15 cellular contexts compared by ENCODE assay signal in the genomic region with DNA sequence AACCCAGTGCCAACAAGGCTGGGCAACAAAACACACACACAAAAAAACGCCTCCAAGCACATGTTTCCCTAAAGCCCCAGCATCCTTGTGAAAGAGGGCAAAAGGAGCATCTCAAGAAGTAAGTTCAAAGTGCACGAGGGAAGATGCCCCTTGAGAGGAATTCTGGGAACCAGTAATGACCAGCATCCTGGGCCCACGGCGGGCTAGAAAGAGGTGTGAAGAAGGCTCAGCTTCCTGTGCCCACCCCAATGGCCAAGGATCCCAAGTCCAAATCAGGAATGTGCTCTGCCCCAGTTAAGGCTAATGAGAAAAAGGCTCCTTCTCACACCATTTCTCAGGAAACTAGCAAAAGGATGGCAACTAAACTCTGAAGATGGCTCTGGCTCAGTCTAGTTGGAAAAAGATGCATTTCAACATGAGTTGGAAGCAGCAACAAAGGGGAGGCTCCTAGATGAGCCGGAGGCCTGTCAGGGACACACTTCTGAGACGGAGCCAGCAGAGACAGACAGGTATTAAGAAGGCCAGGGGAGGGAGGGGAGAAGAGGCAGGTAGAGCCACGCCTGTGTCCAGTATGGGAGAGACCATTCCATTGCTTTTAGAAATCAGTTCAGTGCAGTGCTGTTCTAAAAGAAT. TPM values are rescaled to one million over a fixed set of nuclear protein-coding genes. Genes with fewer than 3 reads are reported as not detected.
DNase-seq lines count a peak whose midpoint lies in the region; ATAC-seq and TF ChIP-seq lines count a peak whose summit lies in the region.
"Had no signal": no experiment of that assay in that cellular context is flagged by ENCODE, and none has a peak within 500 bp of the region (broad histone marks: within the 10 kb centered on the region; RNA-seq: fewer than 3 reads in every experiment).

No MANE protein-coding gene starts in this region.

- WGBS in endodermal cell (ENCODE audit: insufficient coverage in 1 of 2, insufficient read length in 1 of 2), 2 experiments = 83 to 89% methylated on average over 5 to 7 of the region's 7 CpGs

- H3K9me3 ChIP-seq in endodermal cell (ENCODE audit: control insufficient read depth, low read length) (peaks cover 4% of the 10 kb centered on the region), neural cell (ENCODE audit: low read length) (no peaks in the 10 kb centered on the region)
- H3K9me3 ChIP-seq: Caco-2, HAP-1 had no signal

- H3K4me1 ChIP-seq in endodermal cell (ENCODE audit: control insufficient read depth, insufficient read depth, low read length) = no peaks in the 10 kb centered on the region

- peaks cover 22% of the 10 kb centered on the region for H3K79me2 ChIP-seq in neural cell (replicated peaks; ENCODE audit: insufficient read depth, low read length)

- no peak overlapping the region for H3K27ac ChIP-seq in endodermal cell (ENCODE audit: low read depth, low read length)
- H3K27ac ChIP-seq in neural cell (ENCODE audit: low read length) = no peak overlapping the region
- H3K27ac ChIP-seq: 22Rv1 had no signal

- no peaks in the 10 kb centered on the region for H3F3A ChIP-seq in neural cell (ENCODE audit: insufficient read depth, low read length, poor library complexity, severe bottlenecking)

- peak; percentile 39 for DNase-seq in DMS 273 (lab: John Stamatoyannopoulos, UW; ENCODE audit: unreplicated experiment)
- no peak for DNase-seq in DMS 273 treated with DMSO at 0.1 percent for 48 hours (lab: John Stamatoyannopoulos, UW)
- peak; percentile 20 for DNase-seq in endodermal cell
- no peak for DNase-seq in natural killer cell treated with Interleukin-12 subunit alpha and Interleukin-12 subunit beta and Interleukin-15 and Interleukin-18, amount 100 ng/mL, for 72 hours (ENCODE audit: low spot score)
- no peak for DNase-seq in stimulated activated CD4-positive, alpha-beta T cell treated with anti-CD3 and anti-CD28 coated beads, Interleukin-4, amount 100 ng/mL, for 1 hour
- no peak for DNase-seq in NCI-H187 (lab: John Stamatoyannopoulos, UW)
- DNase-seq: Caco-2; CD8-positive, alpha-beta memory T cell; DMS79; IMR-90 had no signal

- H3K27me3 ChIP-seq in endodermal cell (ENCODE audit: control insufficient read depth, insufficient read depth, low read length, poor library complexity, severe bottlenecking) = peaks cover 86% of the 10 kb centered on the region
- H3K27me3 ChIP-seq in neural cell (ENCODE audit: insufficient read depth, low read depth, low read length) = peaks cover 8% of the 10 kb centered on the region

- no peak for TF ChIP-seq RAD21 in neural cell (conservative IDR thresholded peaks at IDR 0.05)

- no peak for TF ChIP-seq CTCF in endodermal cell (conservative IDR thresholded peaks at IDR 0.05)
- no peak for TF ChIP-seq CTCF in neural cell (IDR thresholded peaks at IDR 0.05; ENCODE audit: poor library complexity, severe bottlenecking)

- H3K36me3 ChIP-seq in endodermal cell (ENCODE audit: control insufficient read depth, insufficient read depth, low read length) (no peaks in the 10 kb centered on the region), neural cell (ENCODE audit: insufficient read depth, low read length) (no peaks in the 10 kb centered on the region)
- H3K36me3 ChIP-seq: HAP-1 had no signal

- H3K4me3 Mint-ChIP-seq in endodermal cell = no peak overlapping the region
- H3K4me3 Mint-ChIP-seq in natural killer cell treated with Interleukin-12 subunit alpha and Interleukin-12 subunit beta and Interleukin-15 and Interleukin-18, amount 100 ng/mL, for 72 hours = no peak overlapping the region
- H3K4me3 Mint-ChIP-seq: CD8-positive, alpha-beta memory T cell had no signal

- H3K4me2 ChIP-seq in neural cell (ENCODE audit: low read length) = peak overlapping the region; percentile 69

- H3K4me1 Mint-ChIP-seq in endodermal cell = peaks cover 9% of the 10 kb centered on the region
- peaks cover 0 to 7% of the 10 kb centered on the region in 2 donors for H3K4me1 Mint-ChIP-seq in natural killer cell treated with Interleukin-12 subunit alpha and Interleukin-12 subunit beta and Interleukin-15 and Interleukin-18, amount 100 ng/mL, for 72 hours (ENCODE audit: low read depth in 2 of 2)

- H3K9ac ChIP-seq in endodermal cell (ENCODE audit: extremely low read depth, low read length, poor library complexity, severe bottlenecking) (no peak overlapping the region), neural cell (ENCODE audit: low read length) (no peak overlapping the region)

- H3K27me3 Mint-ChIP-seq in endodermal cell (ENCODE audit: insufficient read depth) = peaks cover 68% of the 10 kb centered on the region
- peaks cover 50 to 57% of the 10 kb centered on the region in 2 donors for H3K27me3 Mint-ChIP-seq in natural killer cell treated with Interleukin-12 subunit alpha and Interleukin-12 subunit beta and Interleukin-15 and Interleukin-18, amount 100 ng/mL, for 72 hours

- ATAC-seq in natural killer cell treated with Interleukin-12 subunit alpha and Interleukin-12 subunit beta and Interleukin-15 and Interleukin-18, amount 100 ng/mL, for 72 hours = no peak

- no peak for TF ChIP-seq EP300 in neural cell (conservative IDR thresholded peaks at IDR 0.05; ENCODE audit: poor library complexity, severe bottlenecking)

- no peak overlapping the region for H3K27ac Mint-ChIP-seq in endodermal cell
- no peak overlapping the region for H3K27ac Mint-ChIP-seq in natural killer cell treated with Interleukin-12 subunit alpha and Interleukin-12 subunit beta and Interleukin-15 and Interleukin-18, amount 100 ng/mL, for 72 hours

- no peaks in the 10 kb centered on the region for H3K36me3 Mint-ChIP-seq in endodermal cell (ENCODE audit: low read depth)
- H3K36me3 Mint-ChIP-seq in natural killer cell treated with Interleukin-12 subunit alpha and Interleukin-12 subunit beta and Interleukin-15 and Interleukin-18, amount 100 ng/mL, for 72 hours = no peaks in the 10 kb centered on the region

- no peaks in the 10 kb centered on the region for H4K20me1 ChIP-seq in neural cell (ENCODE audit: insufficient read depth)

- no peak overlapping the region for H2AFZ ChIP-seq in neural cell (ENCODE audit: low read depth, low read length)

- H3K4me3 ChIP-seq in endodermal cell (ENCODE audit: low read length) (no peak overlapping the region), neural cell (ENCODE audit: low read length) (peak overlapping the region; percentile 91)
- H3K4me3 ChIP-seq: HAP-1 had no signal

- no peaks in the 10 kb centered on the region for H3K9me2 ChIP-seq in neural cell (ENCODE audit: insufficient read depth, low read length)

- no peaks in the 10 kb centered on the region for H3K9me3 Mint-ChIP-seq in endodermal cell
- no peaks in the 10 kb centered on the region for H3K9me3 Mint-ChIP-seq in natural killer cell treated with Interleukin-12 subunit alpha and Interleukin-12 subunit beta and Interleukin-15 and Interleukin-18, amount 100 ng/mL, for 72 hours

TF ChIP-seq in neural cell, 6 proteins besides CTCF, POLR2A, EP300 and RAD21:
- TF ChIP-seq EZH2 (IDR thresholded peaks at IDR 0.05; ENCODE audit: borderline replicate concordance, insufficient read depth, low read length, poor library complexity, severe bottlenecking) = no peak
- no peak for TF ChIP-seq SMC3 (conservative IDR thresholded peaks at IDR 0.05; ENCODE audit: poor library complexity)
- TF ChIP-seq POLR2AphosphoS5 (IDR thresholded peaks at IDR 0.05) = no peak
- TF ChIP-seq MXI1 (conservative IDR thresholded peaks at IDR 0.05; ENCODE audit: poor library complexity, severe bottlenecking) = no peak
- TF ChIP-seq, protein P1, sequence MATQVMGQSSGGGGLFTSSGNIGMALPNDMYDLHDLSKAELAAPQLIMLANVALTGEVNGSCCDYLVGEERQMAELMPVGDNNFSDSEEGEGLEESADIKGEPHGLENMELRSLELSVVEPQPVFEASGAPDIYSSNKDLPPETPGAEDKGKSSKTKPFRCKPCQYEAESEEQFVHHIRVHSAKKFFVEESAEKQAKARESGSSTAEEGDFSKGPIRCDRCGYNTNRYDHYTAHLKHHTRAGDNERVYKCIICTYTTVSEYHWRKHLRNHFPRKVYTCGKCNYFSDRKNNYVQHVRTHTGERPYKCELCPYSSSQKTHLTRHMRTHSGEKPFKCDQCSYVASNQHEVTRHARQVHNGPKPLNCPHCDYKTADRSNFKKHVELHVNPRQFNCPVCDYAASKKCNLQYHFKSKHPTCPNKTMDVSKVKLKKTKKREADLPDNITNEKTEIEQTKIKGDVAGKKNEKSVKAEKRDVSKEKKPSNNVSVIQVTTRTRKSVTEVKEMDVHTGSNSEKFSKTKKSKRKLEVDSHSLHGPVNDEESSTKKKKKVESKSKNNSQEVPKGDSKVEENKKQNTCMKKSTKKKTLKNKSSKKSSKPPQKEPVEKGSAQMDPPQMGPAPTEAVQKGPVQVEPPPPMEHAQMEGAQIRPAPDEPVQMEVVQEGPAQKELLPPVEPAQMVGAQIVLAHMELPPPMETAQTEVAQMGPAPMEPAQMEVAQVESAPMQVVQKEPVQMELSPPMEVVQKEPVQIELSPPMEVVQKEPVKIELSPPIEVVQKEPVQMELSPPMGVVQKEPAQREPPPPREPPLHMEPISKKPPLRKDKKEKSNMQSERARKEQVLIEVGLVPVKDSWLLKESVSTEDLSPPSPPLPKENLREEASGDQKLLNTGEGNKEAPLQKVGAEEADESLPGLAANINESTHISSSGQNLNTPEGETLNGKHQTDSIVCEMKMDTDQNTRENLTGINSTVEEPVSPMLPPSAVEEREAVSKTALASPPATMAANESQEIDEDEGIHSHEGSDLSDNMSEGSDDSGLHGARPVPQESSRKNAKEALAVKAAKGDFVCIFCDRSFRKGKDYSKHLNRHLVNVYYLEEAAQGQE (IDR thresholded peaks at IDR 0.05; ENCODE audit: borderline replicate concordance) = no peak
- TF ChIP-seq TAF1 (IDR thresholded peaks at IDR 0.05; ENCODE audit: low read depth) = no peak
TF ChIP-seq in neural cell: peak in this region for 0.

RNA-seq across cellular contexts. Expression of a gene that starts 3.2 kb away (rescaled TPM):
- 10 to 100 TPM in 1 of 2 donors, 1 to 10 TPM in 1; 4.3 to 13.0 TPM for total RNA-seq in endodermal cell
- 13.4 TPM for polyA plus RNA-seq in endodermal cell (2013, experiment 1 of 2)
- polyA plus RNA-seq in endodermal cell (2013, experiment 2 of 2) = 11.1 TPM
- 40.6 and 47.2 TPM in 2 replicates for polyA plus RNA-seq in neural cell
- 85.7 and 87.6 TPM in 2 replicates for polyA minus RNA-seq in neural cell
- not detected for total RNA-seq in natural killer cell treated with Interleukin-12 subunit alpha and Interleukin-12 subunit beta and Interleukin-15 and Interleukin-18, amount 100 ng/mL, for 72 hours
- total RNA-seq: CD8-positive, alpha-beta memory T cell; HT-29; IMR-90 had no signal
- polyA plus RNA-seq: BJ; CD8-positive, alpha-beta memory T cell; IMR-90 had no signal

Comparison
In these comparisons a context has a peak if more than half of its experiments do, and no peak if none do; other contexts are left out.
1. DNase-seq: peak in DMS 273 (single experiment) and endodermal cell (single experiment); none in DMS 273 treated with DMSO at 0.1 percent for 48 hours (single experiment), natural killer cell treated with Interleukin-12 subunit alpha and Interleukin-12 subunit beta and Interleukin-15 and Interleukin-18, amount 100 ng/mL, for 72 hours (single experiment), stimulated activated CD4-positive, alpha-beta T cell treated with anti-CD3 and anti-CD28 coated beads, Interleukin-4, amount 100 ng/mL, for 1 hour (single experiment) and NCI-H187 (0 of 2).
2. RNA of a gene that starts 3.2 kb away (total RNA-seq): 4.3 to 13.0 TPM in endodermal cell; not detected in natural killer cell treated with Interleukin-12 subunit alpha and Interleukin-12 subunit beta and Interleukin-15 and Interleukin-18, amount 100 ng/mL, for 72 hours; every median in the first group is over 4 times any median in the second.